In the genomic region with DNA sequence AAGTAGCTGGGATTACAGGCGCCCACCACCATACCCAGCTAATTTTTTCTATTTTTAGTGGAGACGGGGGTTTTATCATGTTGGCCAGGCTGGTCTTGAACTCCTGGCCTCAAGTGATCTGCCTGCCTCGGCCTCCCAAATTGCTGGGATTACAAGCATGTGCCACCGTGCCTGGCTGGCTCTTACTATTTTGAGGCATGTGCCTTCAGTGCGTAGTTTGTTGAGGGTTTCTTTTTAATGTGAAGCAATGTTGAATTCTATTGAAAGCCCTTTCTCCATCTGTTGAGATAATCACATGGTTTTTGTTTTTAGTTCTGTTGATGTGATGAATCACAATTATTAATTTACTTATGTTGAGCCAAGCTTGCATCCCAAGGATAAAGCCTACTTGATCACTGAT, we compare ENCODE assay signal across 1 cellular context.
TF ChIP-seq lines count a peak whose summit lies in the region.

No MANE protein-coding gene starts in this region.

TF ChIP-seq in GM12878, 131 proteins besides CTCF, POLR2A, EP300 and RAD21 (continued from another document):
- TF ChIP-seq, protein P1, sequence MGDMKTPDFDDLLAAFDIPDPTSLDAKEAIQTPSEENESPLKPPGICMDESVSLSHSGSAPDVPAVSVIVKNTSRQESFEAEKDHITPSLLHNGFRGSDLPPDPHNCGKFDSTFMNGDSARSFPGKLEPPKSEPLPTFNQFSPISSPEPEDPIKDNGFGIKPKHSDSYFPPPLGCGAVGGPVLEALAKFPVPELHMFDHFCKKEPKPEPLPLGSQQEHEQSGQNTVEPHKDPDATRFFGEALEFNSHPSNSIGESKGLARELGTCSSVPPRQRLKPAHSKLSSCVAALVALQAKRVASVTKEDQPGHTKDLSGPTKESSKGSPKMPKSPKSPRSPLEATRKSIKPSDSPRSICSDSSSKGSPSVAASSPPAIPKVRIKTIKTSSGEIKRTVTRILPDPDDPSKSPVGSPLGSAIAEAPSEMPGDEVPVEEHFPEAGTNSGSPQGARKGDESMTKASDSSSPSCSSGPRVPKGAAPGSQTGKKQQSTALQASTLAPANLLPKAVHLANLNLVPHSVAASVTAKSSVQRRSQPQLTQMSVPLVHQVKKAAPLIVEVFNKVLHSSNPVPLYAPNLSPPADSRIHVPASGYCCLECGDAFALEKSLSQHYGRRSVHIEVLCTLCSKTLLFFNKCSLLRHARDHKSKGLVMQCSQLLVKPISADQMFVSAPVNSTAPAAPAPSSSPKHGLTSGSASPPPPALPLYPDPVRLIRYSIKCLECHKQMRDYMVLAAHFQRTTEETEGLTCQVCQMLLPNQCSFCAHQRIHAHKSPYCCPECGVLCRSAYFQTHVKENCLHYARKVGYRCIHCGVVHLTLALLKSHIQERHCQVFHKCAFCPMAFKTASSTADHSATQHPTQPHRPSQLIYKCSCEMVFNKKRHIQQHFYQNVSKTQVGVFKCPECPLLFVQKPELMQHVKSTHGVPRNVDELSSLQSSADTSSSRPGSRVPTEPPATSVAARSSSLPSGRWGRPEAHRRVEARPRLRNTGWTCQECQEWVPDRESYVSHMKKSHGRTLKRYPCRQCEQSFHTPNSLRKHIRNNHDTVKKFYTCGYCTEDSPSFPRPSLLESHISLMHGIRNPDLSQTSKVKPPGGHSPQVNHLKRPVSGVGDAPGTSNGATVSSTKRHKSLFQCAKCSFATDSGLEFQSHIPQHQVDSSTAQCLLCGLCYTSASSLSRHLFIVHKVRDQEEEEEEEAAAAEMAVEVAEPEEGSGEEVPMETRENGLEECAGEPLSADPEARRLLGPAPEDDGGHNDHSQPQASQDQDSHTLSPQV (IDR thresholded peaks at IDR 0.05), result no peak
- no peak for TF ChIP-seq CBX5 (IDR thresholded peaks at IDR 0.05; ENCODE audit: low read depth)
- TF ChIP-seq, protein P2, sequence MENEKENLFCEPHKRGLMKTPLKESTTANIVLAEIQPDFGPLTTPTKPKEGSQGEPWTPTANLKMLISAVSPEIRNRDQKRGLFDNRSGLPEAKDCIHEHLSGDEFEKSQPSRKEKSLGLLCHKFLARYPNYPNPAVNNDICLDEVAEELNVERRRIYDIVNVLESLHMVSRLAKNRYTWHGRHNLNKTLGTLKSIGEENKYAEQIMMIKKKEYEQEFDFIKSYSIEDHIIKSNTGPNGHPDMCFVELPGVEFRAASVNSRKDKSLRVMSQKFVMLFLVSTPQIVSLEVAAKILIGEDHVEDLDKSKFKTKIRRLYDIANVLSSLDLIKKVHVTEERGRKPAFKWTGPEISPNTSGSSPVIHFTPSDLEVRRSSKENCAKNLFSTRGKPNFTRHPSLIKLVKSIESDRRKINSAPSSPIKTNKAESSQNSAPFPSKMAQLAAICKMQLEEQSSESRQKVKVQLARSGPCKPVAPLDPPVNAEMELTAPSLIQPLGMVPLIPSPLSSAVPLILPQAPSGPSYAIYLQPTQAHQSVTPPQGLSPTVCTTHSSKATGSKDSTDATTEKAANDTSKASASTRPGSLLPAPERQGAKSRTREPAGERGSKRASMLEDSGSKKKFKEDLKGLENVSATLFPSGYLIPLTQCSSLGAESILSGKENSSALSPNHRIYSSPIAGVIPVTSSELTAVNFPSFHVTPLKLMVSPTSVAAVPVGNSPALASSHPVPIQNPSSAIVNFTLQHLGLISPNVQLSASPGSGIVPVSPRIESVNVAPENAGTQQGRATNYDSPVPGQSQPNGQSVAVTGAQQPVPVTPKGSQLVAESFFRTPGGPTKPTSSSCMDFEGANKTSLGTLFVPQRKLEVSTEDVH (IDR thresholded peaks at IDR 0.05; ENCODE audit: low read depth, partially characterized antibody), result no peak
